ENCODE assay signal across 2 cellular contexts in the genomic region with DNA sequence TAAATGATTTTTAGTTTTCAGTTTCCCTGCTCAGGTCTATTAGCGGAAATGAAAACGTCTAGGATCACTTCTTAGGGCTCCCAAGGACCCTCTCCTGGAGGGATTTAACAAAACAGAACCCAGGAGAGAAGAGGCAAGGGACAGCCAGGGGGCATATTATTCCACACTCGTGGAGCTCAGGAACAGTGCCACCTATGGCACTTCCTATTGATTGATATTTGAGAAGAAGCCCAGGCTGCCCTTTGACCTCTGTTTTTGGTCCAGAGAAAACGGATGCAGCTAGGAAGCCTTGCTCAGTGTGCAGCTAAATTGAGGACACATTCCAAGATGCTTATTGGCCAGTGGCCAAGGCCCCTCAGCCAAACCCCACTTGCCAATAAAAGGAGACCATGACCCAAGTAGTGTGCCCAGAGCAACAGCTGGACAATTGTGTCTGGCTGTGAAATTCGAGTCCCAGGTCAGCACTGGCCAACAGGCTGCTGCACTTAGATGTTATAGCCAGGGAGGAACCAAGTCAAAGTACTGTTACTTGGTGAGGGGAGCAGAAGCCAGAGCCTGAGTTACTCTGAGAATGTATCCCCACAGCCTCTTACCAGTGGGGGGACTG.
TF ChIP-seq lines count a peak whose summit lies in the region.

No MANE protein-coding gene starts in this region.

TF ChIP-seq in HCT116, 20 proteins besides CTCF, POLR2A, EP300 and RAD21:
- TF ChIP-seq ELF1 (IDR thresholded peaks at IDR 0.05; ENCODE audit: borderline replicate concordance, low read depth) (no peak), YY1 (IDR thresholded peaks at IDR 0.05; ENCODE audit: extremely low read depth, insufficient replicate concordance, low read depth, low read length) (no peak), JUND (IDR thresholded peaks at IDR 0.05) (no peak), POLR2AphosphoS5 (IDR thresholded peaks at IDR 0.05; ENCODE audit: low read depth, low read length) (no peak), SIN3A (IDR thresholded peaks at IDR 0.05; ENCODE audit: low read depth) (no peak), SP1 (IDR thresholded peaks at IDR 0.05; ENCODE audit: low read depth) (no peak), ZFX (IDR thresholded peaks at IDR 0.05) (no peak)
- TF ChIP-seq, protein P1, sequence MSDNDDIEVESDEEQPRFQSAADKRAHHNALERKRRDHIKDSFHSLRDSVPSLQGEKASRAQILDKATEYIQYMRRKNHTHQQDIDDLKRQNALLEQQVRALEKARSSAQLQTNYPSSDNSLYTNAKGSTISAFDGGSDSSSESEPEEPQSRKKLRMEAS (IDR thresholded peaks at IDR 0.05) = no peak
TF ChIP-seq in HCT116: peak in this region for 0.

TF ChIP-seq in HepG2, 621 proteins besides CTCF, POLR2A, EP300 and RAD21:
- TF ChIP-seq SIX1 (CRISPR knock-in tag; IDR thresholded peaks at IDR 0.05; ENCODE audit: borderline replicate concordance) (peak; percentile 80; the same call in 1 of the 2 replicates), AHR (CRISPR knock-in tag; IDR thresholded peaks at IDR 0.05) (no peak), GATAD2A (CRISPR knock-in tag; IDR thresholded peaks at IDR 0.05) (no peak), ZNF264 (CRISPR knock-in tag; IDR thresholded peaks at IDR 0.05) (no peak), HDAC2 (CRISPR knock-in tag; IDR thresholded peaks at IDR 0.05) (no peak), NR2F1 (CRISPR knock-in tag; IDR thresholded peaks at IDR 0.05) (peak; percentile 12 to 50; a peak in 2 of 4 replicates), SIX4 (CRISPR knock-in tag; IDR thresholded peaks at IDR 0.05) (peak; percentile 62; the same call in 1 of the 2 replicates), PPARG (CRISPR knock-in tag; conservative IDR thresholded peaks at IDR 0.05) (no peak), NR2F6 (IDR thresholded peaks at IDR 0.05) (peak; percentile 67), NR2F6 (CRISPR knock-in tag; IDR thresholded peaks at IDR 0.05) (peak; percentile 68; the same call in 1 of the 2 replicates), NR2C2 (CRISPR knock-in tag; IDR thresholded peaks at IDR 0.05; ENCODE audit: borderline replicate concordance) (0 out of 2 replicates have a peak, but pooled peaks have one; percentile 51)
